In the genomic region with DNA sequence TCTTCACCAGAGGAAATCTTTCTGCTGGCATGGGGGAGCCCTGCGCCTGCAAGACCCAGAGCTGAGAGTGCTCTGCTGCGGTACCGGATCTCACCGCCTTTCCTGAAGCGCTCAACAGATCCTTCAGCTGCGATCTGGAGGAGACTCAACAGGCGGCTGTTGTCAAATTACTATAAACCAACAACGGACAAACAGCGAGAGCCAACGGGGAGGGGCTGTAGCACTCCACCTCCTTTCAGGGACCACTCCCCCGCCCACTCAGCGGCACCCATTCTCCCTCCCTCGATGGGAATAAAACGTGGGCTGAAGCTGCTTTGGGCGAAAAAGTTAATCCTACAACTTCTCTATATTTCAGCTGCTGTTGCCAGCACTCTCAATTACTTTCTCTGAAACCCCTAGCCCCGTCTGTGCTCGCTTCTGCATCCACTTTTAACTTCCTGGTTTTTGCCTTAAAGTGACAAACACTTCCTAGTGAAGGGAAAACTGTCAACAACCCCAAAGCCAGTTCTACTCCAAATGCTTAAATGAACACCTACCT, we compare ENCODE assay signal across 8 cellular contexts. TPM values are rescaled to one million over a fixed set of nuclear protein-coding genes. Genes with fewer than 3 reads are reported as not detected.
A peak's percentile ranks its signal among the peaks of the same experiment; 100 is the strongest.
DNase-seq lines count a peak whose midpoint lies in the region; ATAC-seq and TF ChIP-seq lines count a peak whose summit lies in the region.

A gene with protein sequence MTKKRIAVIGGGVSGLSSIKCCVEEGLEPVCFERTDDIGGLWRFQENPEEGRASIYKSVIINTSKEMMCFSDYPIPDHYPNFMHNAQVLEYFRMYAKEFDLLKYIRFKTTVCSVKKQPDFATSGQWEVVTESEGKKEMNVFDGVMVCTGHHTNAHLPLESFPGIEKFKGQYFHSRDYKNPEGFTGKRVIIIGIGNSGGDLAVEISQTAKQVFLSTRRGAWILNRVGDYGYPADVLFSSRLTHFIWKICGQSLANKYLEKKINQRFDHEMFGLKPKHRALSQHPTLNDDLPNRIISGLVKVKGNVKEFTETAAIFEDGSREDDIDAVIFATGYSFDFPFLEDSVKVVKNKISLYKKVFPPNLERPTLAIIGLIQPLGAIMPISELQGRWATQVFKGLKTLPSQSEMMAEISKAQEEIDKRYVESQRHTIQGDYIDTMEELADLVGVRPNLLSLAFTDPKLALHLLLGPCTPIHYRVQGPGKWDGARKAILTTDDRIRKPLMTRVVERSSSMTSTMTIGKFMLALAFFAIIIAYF (minus strand): TSS at position 147 of the 538 bp plus-strand sequence. CDS start 310 bp downstream, outside the sequence.

- intact Hi-C loops in activated CD4-positive, alpha-beta T cell treated with anti-CD3 and anti-CD28 coated beads for 36 hours (cut with DNase I, micrococcal nuclease), result loop anchor here in 1 of 2 experiments (1.0 kb wide), 2 partner anchors 17 to 53 kb away; a partner anchor contains a TSS
- intact Hi-C loops in dendritic cell treated with granulocyte-macrophage colony-stimulating factor and Interleukin-4, amounts not matched to agents 40 ng/mL and 50 ng/mL, for 4 days (cut with micrococcal nuclease), result loop anchor here (1.0 kb wide), 2 partner anchors 17 to 53 kb away; a partner anchor contains a TSS
- intact Hi-C loops in left lung (cut with DNase I), result no loop called here

- peak within 1 kb of the TSS; percentile 81 for H3K4me3 Mint-ChIP-seq in activated CD4-positive, alpha-beta T cell treated with anti-CD3 and anti-CD28 coated beads for 36 hours
- H3K4me3 Mint-ChIP-seq in dendritic cell treated with granulocyte-macrophage colony-stimulating factor and Interleukin-4, amounts not matched to agents 40 ng/mL and 50 ng/mL, for 4 days, result peak within 1 kb of the TSS; percentile 93

- H3K27me3 Mint-ChIP-seq in activated CD4-positive, alpha-beta T cell treated with anti-CD3 and anti-CD28 coated beads for 36 hours, result no peaks in the 10 kb centered on the region
- no peaks in the 10 kb centered on the region for H3K27me3 Mint-ChIP-seq in dendritic cell treated with granulocyte-macrophage colony-stimulating factor and Interleukin-4, amounts not matched to agents 40 ng/mL and 50 ng/mL, for 4 days

- DNase-seq in DMS53 (lab: John Stamatoyannopoulos, UW), result peak; percentile 84
- DNase-seq in NCI-H1092 treated with DMSO at 0.1 percent for 48 hours (lab: John Stamatoyannopoulos, UW), result peak; percentile 38
- peak; percentile 69 for DNase-seq in activated CD4-positive, alpha-beta T cell treated with anti-CD3 and anti-CD28 coated beads for 36 hours
- DNase-seq in left lung, result peak; percentile 77 to 81
- peak; percentile 42 for DNase-seq in stimulated activated CD4-positive, alpha-beta T cell treated with anti-CD3 and anti-CD28 coated beads, Interleukin-4, amount 100 ng/mL, for 1 hour
- no peak for DNase-seq in NCI-H1105 treated with DMSO at 0.1 percent for 48 hours (lab: John Stamatoyannopoulos, UW)

- CTCF ChIA-PET in activated CD4-positive, alpha-beta T cell treated with anti-CD3 and anti-CD28 coated beads for 36 hours (lab: Charles Lee), result interaction anchor here (0.6 to 1.6 kb wide), 5 partner anchors 12 to 291 kb away, joined by 3 to 12 read pairs (median 4); a partner anchor contains a TSS

- peaks cover 17% of the 10 kb centered on the region for H3K4me1 Mint-ChIP-seq in activated CD4-positive, alpha-beta T cell treated with anti-CD3 and anti-CD28 coated beads for 36 hours
- peaks cover 32% of the 10 kb centered on the region for H3K4me1 Mint-ChIP-seq in dendritic cell treated with granulocyte-macrophage colony-stimulating factor and Interleukin-4, amounts not matched to agents 40 ng/mL and 50 ng/mL, for 4 days (ENCODE audit: low read depth)

- H3K36me3 ChIP-seq in left lung, result no peaks in the 10 kb centered on the region

- no peaks in the 10 kb centered on the region for H3K36me3 Mint-ChIP-seq in activated CD4-positive, alpha-beta T cell treated with anti-CD3 and anti-CD28 coated beads for 36 hours (ENCODE audit: low read depth)
- H3K36me3 Mint-ChIP-seq in dendritic cell treated with granulocyte-macrophage colony-stimulating factor and Interleukin-4, amounts not matched to agents 40 ng/mL and 50 ng/mL, for 4 days (ENCODE audit: low read depth), result peaks cover 15% of the 10 kb centered on the region

- peak within 1 kb of the TSS; percentile 45 to 60 for H3K4me3 ChIP-seq in left lung

- peak within 1 kb of the TSS; percentile 82 for H3K27ac Mint-ChIP-seq in activated CD4-positive, alpha-beta T cell treated with anti-CD3 and anti-CD28 coated beads for 36 hours
- peak within 1 kb of the TSS; percentile 99 for H3K27ac Mint-ChIP-seq in dendritic cell treated with granulocyte-macrophage colony-stimulating factor and Interleukin-4, amounts not matched to agents 40 ng/mL and 50 ng/mL, for 4 days

- TF ChIP-seq CTCF in left lung (IDR thresholded peaks at IDR 0.05), result peak in 1 of 2 donors; percentile 37

- peak within 1 kb of the TSS; percentile 82 to 84 for H3K27ac ChIP-seq in left lung

- H3K9me3 ChIP-seq in left lung, result no peaks in the 10 kb centered on the region

- no peaks in the 10 kb centered on the region for H3K9me3 Mint-ChIP-seq in activated CD4-positive, alpha-beta T cell treated with anti-CD3 and anti-CD28 coated beads for 36 hours (ENCODE audit: low read depth)
- no peaks in the 10 kb centered on the region for H3K9me3 Mint-ChIP-seq in dendritic cell treated with granulocyte-macrophage colony-stimulating factor and Interleukin-4, amounts not matched to agents 40 ng/mL and 50 ng/mL, for 4 days

- peaks cover 0 to 16% of the 10 kb centered on the region in 2 donors for H3K4me1 ChIP-seq in left lung

- POLR2A ChIA-PET in activated CD4-positive, alpha-beta T cell treated with anti-CD3 and anti-CD28 coated beads for 36 hours (lab: Charles Lee), result interaction anchor here (0.9 kb wide), 1 partner anchor 141 kb away, joined by 3 read pairs; no protein-coding TSS in a partner anchor

- peak; percentile 78 for ATAC-seq in GM21723 (IDR thresholded peaks at IDR 0.05; ENCODE audit: unreplicated experiment)
- peak; percentile 97 for ATAC-seq in activated CD4-positive, alpha-beta T cell treated with anti-CD3 and anti-CD28 coated beads for 36 hours
- peak; percentile 92 for ATAC-seq in left lung

- no peaks in the 10 kb centered on the region for H3K27me3 ChIP-seq in left lung

RNA-seq across cellular contexts. Expression of the gene that starts here (rescaled TPM):
- under 1 TPM; 0.37 to 0.53 TPM for total RNA-seq in activated CD4-positive, alpha-beta T cell treated with anti-CD3 and anti-CD28 coated beads for 36 hours
- 10 to 100 TPM; 25.8 to 29.0 TPM for total RNA-seq in left lung

Comparison
In these comparisons a context has a peak if more than half of its experiments do, and no peak if none do; other contexts are left out.
1. RNA of the gene that starts here (total RNA-seq): 25.8 to 29.0 TPM in left lung; 0.37 to 0.53 TPM in activated CD4-positive, alpha-beta T cell treated with anti-CD3 and anti-CD28 coated beads for 36 hours; every median in the first group is over 10 times any median in the second.
2. Peak in DNase-seq and ATAC-seq in activated CD4-positive, alpha-beta T cell treated with anti-CD3 and anti-CD28 coated beads for 36 hours; RNA of the gene not detected or under 1 TPM.
3. Peak in every context shown above with its lines, with median percentiles within 50 percentile points of each other: ATAC-seq.